9 cellular contexts compared by ENCODE assay signal in genomic region chr10:6445671-6446278, GRCh38.
A peak's percentile ranks its signal among the peaks of the same experiment; 100 is the strongest.
DNase-seq lines count a peak whose midpoint lies in the region; ATAC-seq and TF ChIP-seq lines count a peak whose summit lies in the region.
"Had no signal": no experiment of that assay in that cellular context is flagged by ENCODE, and none has a peak within 500 bp of the region (broad histone marks: within the 10 kb centered on the region; RNA-seq: fewer than 3 reads in every experiment).

No MANE protein-coding gene starts in this region.

- peak; percentile 48 for DNase-seq in CD1c-positive myeloid dendritic cell (ENCODE audit: extremely low spot score)
- peak; percentile 13 for DNase-seq in HT1080 (ENCODE audit: low read depth)
- DNase-seq in WERI-Rb-1, result peak; percentile 8
- peak; percentile 36 for DNase-seq in mammary epithelial cell
- DNase-seq in stimulated activated CD4-positive, alpha-beta T cell treated with anti-CD3 and anti-CD28 coated beads, TNF-alpha, amount 100 ng/mL, for 24 hours (ENCODE audit: low read depth in 3 of 3), result peak; percentile 27 to 57 (median 41)

- H3K27ac Mint-ChIP-seq in stimulated activated memory B cell treated with anti-CD40 and anti-IgM and Interleukin-4, amounts not matched to agents 10 μg/mL and 1 μg/mL and 100 μg/mL, for 72 hours, result no peak overlapping the region
- H3K27ac Mint-ChIP-seq: IgD-negative memory B cell had no signal

- H3K27ac ChIP-seq in WERI-Rb-1 (no peak overlapping the region), mammary epithelial cell (ENCODE audit: insufficient read depth, low read depth, low read length) (no peak overlapping the region), layer of hippocampus (ENCODE audit: low read depth, low read length) (peak overlapping the region; percentile 56)

- H3K4me3 ChIP-seq in WERI-Rb-1 (ENCODE audit: low read depth, low read length) (no peak overlapping the region), mammary epithelial cell (replicated peaks in 1 of 3; ENCODE audit: insufficient read depth in 1 of 3, low read depth in 2 of 3, low read length in 3 of 3) (no peak overlapping the region)

- H3K4me3 Mint-ChIP-seq in stimulated activated memory B cell treated with anti-CD40 and anti-IgM and Interleukin-4, amounts not matched to agents 10 μg/mL and 1 μg/mL and 100 μg/mL, for 72 hours, result no peak overlapping the region
- H3K4me3 Mint-ChIP-seq: IgD-negative memory B cell had no signal

- no peaks in the 10 kb centered on the region for H4K20me1 ChIP-seq in mammary epithelial cell (ENCODE audit: insufficient read depth, low read length)

- peaks cover 11% of the 10 kb centered on the region for H3K27me3 ChIP-seq in WERI-Rb-1 (ENCODE audit: insufficient read depth, low read depth, severe bottlenecking)
- no peaks in the 10 kb centered on the region for H3K27me3 ChIP-seq in mammary epithelial cell (ENCODE audit: insufficient read depth, low read length)
- H3K27me3 ChIP-seq in layer of hippocampus (ENCODE audit: control insufficient read depth, insufficient read depth, low read length), result no peaks in the 10 kb centered on the region

- H3K4me2 ChIP-seq in mammary epithelial cell (ENCODE audit: insufficient read depth, low read depth, low read length), result no peak overlapping the region

- dilution Hi-C loops in mammary epithelial cell (cut with HindIII; ENCODE audit: low sequenced_read_pairs), result no loop called here

- H3K4me1 ChIP-seq in mammary epithelial cell (ENCODE audit: insufficient read depth, low read length), result no peaks in the 10 kb centered on the region

- H2AFZ ChIP-seq in mammary epithelial cell (ENCODE audit: low read depth, low read length), result no peak overlapping the region

- H3K9me3 ChIP-seq in WERI-Rb-1 (ENCODE audit: severe bottlenecking), result no peaks in the 10 kb centered on the region
- H3K9me3 ChIP-seq in mammary epithelial cell (replicated peaks; ENCODE audit: insufficient read depth, low read length), result no peaks in the 10 kb centered on the region

- intact Hi-C loops in mammary epithelial cell (cut with micrococcal nuclease), result loop anchor here (1.0 to 5.0 kb wide), 4 partner anchors 47 to 222 kb away; partner anchors contain the start of gene PRKCQ

- H3K9ac ChIP-seq in mammary epithelial cell (ENCODE audit: insufficient read depth, low read length), result no peak overlapping the region

- TF ChIP-seq CTCF in WERI-Rb-1 (IDR thresholded peaks at IDR 0.05; ENCODE audit: low read depth, low read length), result peak; percentile 21; the same call in 1 of the 2 replicates
- TF ChIP-seq CTCF in mammary epithelial cell (conservative IDR thresholded peaks at IDR 0.05 in 1 of 2, IDR thresholded peaks at IDR 0.05 in 1 of 2; ENCODE audit: extremely low read depth in 1 of 2, insufficient read depth in 1 of 2, low read depth in 1 of 2, low read length in 2 of 2), result peak; percentile 55 to 61

- no peaks in the 10 kb centered on the region for H3K79me2 ChIP-seq in mammary epithelial cell (ENCODE audit: insufficient read depth, low read length)

- no peaks in the 10 kb centered on the region for H3K9me3 Mint-ChIP-seq in stimulated activated memory B cell treated with anti-CD40 and anti-IgM and Interleukin-4, amounts not matched to agents 10 μg/mL and 1 μg/mL and 100 μg/mL, for 72 hours

- peaks cover 34% of the 10 kb centered on the region for H3K27me3 Mint-ChIP-seq in stimulated activated memory B cell treated with anti-CD40 and anti-IgM and Interleukin-4, amounts not matched to agents 10 μg/mL and 1 μg/mL and 100 μg/mL, for 72 hours

- 73% methylated on average over 11 of the region's 11 CpGs for WGBS in mammary epithelial cell (ENCODE audit: low coverage, missing lambda C conversion rate)

- in situ Hi-C loops in mammary epithelial cell (cut with MboI; ENCODE audit: low sequenced_read_pairs in 2 of 2), result no loop called here

- CTCF ChIA-PET in mammary epithelial cell (lab: Charles Lee; ENCODE audit: low non-redundant PET), result no interaction called here

- H3K4me1 Mint-ChIP-seq in stimulated activated memory B cell treated with anti-CD40 and anti-IgM and Interleukin-4, amounts not matched to agents 10 μg/mL and 1 μg/mL and 100 μg/mL, for 72 hours, result no peaks in the 10 kb centered on the region

- H3K36me3 ChIP-seq in WERI-Rb-1, result no peaks in the 10 kb centered on the region
- H3K36me3 ChIP-seq in mammary epithelial cell (ENCODE audit: insufficient read depth, low read length), result no peaks in the 10 kb centered on the region

- H3K36me3 Mint-ChIP-seq in stimulated activated memory B cell treated with anti-CD40 and anti-IgM and Interleukin-4, amounts not matched to agents 10 μg/mL and 1 μg/mL and 100 μg/mL, for 72 hours, result no peaks in the 10 kb centered on the region

- no TSS peak for BruUV-seq in mammary epithelial cell (replicated peaks; lab: Mats Ljungman, UMichigan)

- ATAC-seq in HG03469 (IDR thresholded peaks at IDR 0.05; ENCODE audit: unreplicated experiment), result no peak
- no peak for ATAC-seq in stimulated activated memory B cell treated with anti-CD40 and anti-IgM and Interleukin-4, amounts not matched to agents 10 μg/mL and 1 μg/mL and 100 μg/mL, for 72 hours
